ENCODE assay signal across 8 cellular contexts in the genomic region with DNA sequence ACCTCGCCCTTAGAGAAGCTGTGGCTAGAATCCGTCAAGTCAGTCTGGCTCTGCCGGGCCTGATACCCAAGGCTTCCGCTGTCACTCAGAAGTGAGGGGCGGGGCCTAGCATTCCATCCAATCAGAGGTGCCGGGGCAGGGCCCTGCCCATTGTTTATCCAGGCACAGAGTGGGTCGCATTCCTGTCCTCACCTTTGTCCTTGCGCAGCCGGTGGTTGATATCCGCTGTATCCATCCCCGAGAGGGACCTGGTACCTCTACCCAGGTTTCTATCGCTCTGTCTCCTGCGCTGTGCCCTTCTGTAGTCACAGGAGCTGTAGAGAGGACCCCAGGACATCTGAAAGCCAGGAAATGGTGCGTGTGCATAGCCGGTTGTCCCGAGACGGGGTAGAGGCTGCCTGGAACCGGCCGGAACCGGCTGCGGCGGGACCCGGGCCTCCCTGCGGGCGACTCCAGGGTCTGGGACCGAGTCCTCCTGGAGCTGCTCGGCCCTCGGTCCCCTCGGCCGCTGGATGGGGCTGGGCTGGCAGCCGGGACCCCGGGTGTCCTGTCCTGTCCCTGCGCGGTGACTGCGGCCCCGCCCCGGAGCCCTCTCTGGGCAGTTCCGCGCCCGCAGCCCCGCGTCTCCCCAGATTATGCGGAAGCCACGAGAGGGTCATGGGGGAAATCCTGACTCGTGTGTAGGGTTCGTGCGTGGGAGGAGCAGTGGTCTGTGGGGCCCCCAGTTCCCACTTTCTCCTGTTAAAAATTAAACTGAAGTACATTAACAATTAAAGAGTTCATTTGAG. TPM values are rescaled to one million over a fixed set of nuclear protein-coding genes. Genes with fewer than 3 reads are reported as not detected.
DNase-seq lines count a peak whose midpoint lies in the region; ATAC-seq, FAIRE-seq and TF ChIP-seq lines count a peak whose summit lies in the region.

Gene ZNF763 (plus strand): TSS at position 183 of the 788 bp plus-strand sequence. CDS start 169 bp downstream, at position 352.

- no peaks in the 10 kb centered on the region for H3K27me3 ChIP-seq in keratinocyte (ENCODE audit: control insufficient read depth, extremely low read depth, insufficient read depth, low read length)

- H3K79me2 ChIP-seq in keratinocyte (ENCODE audit: control insufficient read depth, insufficient read depth, low read length) = no peaks in the 10 kb centered on the region

- no peaks in the 10 kb centered on the region for H3K9me1 ChIP-seq in keratinocyte (ENCODE audit: control insufficient read depth, extremely low read depth, insufficient read depth, low read length)

- peak within 1 kb of the TSS; percentile 73 for H3K9ac ChIP-seq in keratinocyte (ENCODE audit: control insufficient read depth, extremely low read depth, insufficient read depth, low read length)

- H4K20me1 ChIP-seq in keratinocyte (ENCODE audit: control insufficient read depth, extremely low read depth, insufficient read depth, low read length) = no peaks in the 10 kb centered on the region

- peak; percentile 59 for TF ChIP-seq POLR2A in GM15510 (IDR thresholded peaks at IDR 0.05; ENCODE audit: borderline replicate concordance, extremely low read depth, insufficient read length)

- dilution Hi-C loops in keratinocyte (cut with MboI; ENCODE audit: extremely low pct_ligation_motif_present, low sequenced_read_pairs) = no loop called here

- TF ChIP-seq CTCF in keratinocyte (optimal IDR thresholded peaks at IDR 0.05 in 1 of 3, IDR thresholded peaks at IDR 0.05 in 1 of 3, conservative IDR thresholded peaks at IDR 0.05 in 1 of 3; ENCODE audit: extremely low read depth in 1 of 3, insufficient read depth in 2 of 3, low read length in 3 of 3) = no peak

- peak within 1 kb of the TSS; percentile 55 to 79 (median 56) for H3K4me3 ChIP-seq in keratinocyte (ENCODE audit: control insufficient read depth in 2 of 3, extremely low read depth in 1 of 3, insufficient read depth in 2 of 3, low read depth in 1 of 3, low read length in 3 of 3)

- peak; percentile 62 for FAIRE-seq in keratinocyte (lab: Jason Lieb, UNC)

- H3K27ac ChIP-seq in keratinocyte (ENCODE audit: control insufficient read depth, insufficient read depth, low read length) = peak within 1 kb of the TSS; percentile 34

- peak; percentile 68 for DNase-seq in NCI-H2227 (lab: John Stamatoyannopoulos, UW; ENCODE audit: unreplicated experiment)
- peak; percentile 85 for DNase-seq in activated CD4-positive, CD25-positive, alpha-beta regulatory T cell treated with anti-CD3 and anti-CD28 coated beads, Interleukin-2, amount 50 U/mL, for 72 hours
- peak; percentile 45 to 92 for DNase-seq in cerebellar nuclear complex (lab: John Stamatoyannopoulos, UW)
- DNase-seq in keratinocyte (ENCODE audit: low read depth, low spot score) = no peak
- peak; percentile 82 for DNase-seq in stimulated activated CD4-positive, alpha-beta T cell treated with anti-CD3 and anti-CD28 coated beads, Interleukin-12 subunit alpha, Interleukin-12 subunit beta, amount 100 ng/mL, for 4 hours
- DNase-seq in NCI-H2081 (lab: John Stamatoyannopoulos, UW) = no peak

- no peaks in the 10 kb centered on the region for H3K9me3 ChIP-seq in keratinocyte (ENCODE audit: control insufficient read depth, low read depth, low read length)

- peaks cover 7% of the 10 kb centered on the region for H3K4me1 ChIP-seq in keratinocyte (ENCODE audit: control insufficient read depth, extremely low read depth, insufficient read depth, low read length)

- ATAC-seq in HG02943 (IDR thresholded peaks at IDR 0.05; ENCODE audit: low read depth, unreplicated experiment) = peak; percentile 86

- no peaks in the 10 kb centered on the region for H3K36me3 ChIP-seq in keratinocyte (ENCODE audit: control insufficient read depth in 2 of 2, extremely low read depth in 1 of 2, insufficient read depth in 2 of 2, low read length in 2 of 2)

- H3K4me2 ChIP-seq in keratinocyte (ENCODE audit: control insufficient read depth, extremely low read depth, insufficient read depth, low read depth, low read length) = peak within 1 kb of the TSS; percentile 59

- peak within 1 kb of the TSS; percentile 80 for H2AFZ ChIP-seq in keratinocyte (ENCODE audit: control insufficient read depth, low read length)

RNA-seq across cellular contexts. Expression of gene ZNF763, which starts in this region (rescaled TPM):
- 1.2 to 2.3 TPM (median 1.3 TPM) in 3 replicates for polyA plus RNA-seq in keratinocyte
- 2.1 TPM for polyA plus RNA-seq in keratinocyte (2011; ENCODE audit: low read depth)
- 0.81 and 1.7 TPM in 2 replicates for polyA plus RNA-seq in keratinocyte (2011; cell fraction: cytosol; rRNA removed)
- 3.1 and 3.7 TPM in 2 replicates for polyA plus RNA-seq in keratinocyte (2011; cell fraction: nucleus; rRNA removed)
- 1.0 and 1.5 TPM in 2 replicates for polyA plus RNA-seq in keratinocyte (2012; ENCODE audit: low replicate concordance)
- 2.3 to 3.4 TPM (median 2.3 TPM) in 3 replicates for polyA minus RNA-seq in keratinocyte
- not detected for polyA minus RNA-seq in keratinocyte (2011; cell fraction: cytosol; rRNA and poly(A)+ RNA removed)
- polyA minus RNA-seq in keratinocyte (2011; cell fraction: nucleus; rRNA and poly(A)+ RNA removed) = 2.4 and 5.0 TPM in 2 replicates

Comparison
In these comparisons a context has a peak if more than half of its experiments do, and no peak if none do; other contexts are left out.
1. DNase-seq: peak in NCI-H2227 (single experiment), activated CD4-positive, CD25-positive, alpha-beta regulatory T cell treated with anti-CD3 and anti-CD28 coated beads, Interleukin-2, amount 50 U/mL, for 72 hours (single experiment), cerebellar nuclear complex (2 of 2) and stimulated activated CD4-positive, alpha-beta T cell treated with anti-CD3 and anti-CD28 coated beads, Interleukin-12 subunit alpha, Interleukin-12 subunit beta, amount 100 ng/mL, for 4 hours (single experiment); none in keratinocyte (single experiment) and NCI-H2081 (0 of 2).